ENCODE assay signal across 23 cellular contexts in genomic region chr3:154776549-154777230, GRCh38.
DNase-seq lines count a peak whose midpoint lies in the region; ATAC-seq lines count a peak whose summit lies in the region.
"Had no signal": no experiment of that assay in that cellular context is flagged by ENCODE, and none has a peak within 500 bp of the region (broad histone marks: within the 10 kb centered on the region; RNA-seq: fewer than 3 reads in every experiment).

No MANE protein-coding gene starts in this region.

- ATAC-seq in GM18520 (IDR thresholded peaks at IDR 0.05; ENCODE audit: unreplicated experiment) (no peak), GM19035 (IDR thresholded peaks at IDR 0.05; ENCODE audit: unreplicated experiment) (no peak)
- ATAC-seq: activated naive CD8-positive, alpha-beta T cell treated with anti-CD3 and anti-CD28 coated beads, Interleukin-2, amount 50 U/mL, for 24 hours; left colon; stimulated activated naive B cell treated with anti-CD40 and anti-IgM and Interleukin-4, amounts not matched to agents 10 μg/mL and 1 μg/mL and 100 μg/mL, for 72 hours had no signal

- peak in 2 of 3 experiments; percentile 36 to 62 for DNase-seq in NCI-H1417 (lab: John Stamatoyannopoulos, UW)
- DNase-seq in NCI-H1417 treated with DMSO at 0.1 percent for 48 hours (lab: John Stamatoyannopoulos, UW): no peak
- DNase-seq in OCI-M1 (lab: John Stamatoyannopoulos, UW): peak; percentile 9
- DNase-seq in iris pigment epithelial cell (ENCODE audit: low read depth): peak; percentile 47
- no peak for DNase-seq in activated effector memory CD4-positive, alpha-beta T cell treated with Interleukin-2 at 50 U/mL for 16 hours
- no peak for DNase-seq in DMS53 treated with DMSO at 0.1 percent for 48 hours (lab: John Stamatoyannopoulos, UW; ENCODE audit: unreplicated experiment)
- DNase-seq: activated CD4-positive, alpha-beta T cell treated with anti-CD3 and anti-CD28 coated beads, Interleukin-2, amount 10 ng/mL, durations not matched to agents 24 days and 14 days; activated naive CD8-positive, alpha-beta T cell treated with anti-CD3 and anti-CD28 coated beads, Interleukin-2, amount 50 U/mL, for 24 hours; activated T-cell treated with anti-CD3 and anti-CD28 coated beads, Interleukin-2, amount 50 U/mL, for 1 hour; Calu3; central memory CD4-positive, alpha-beta T cell; dermis blood vessel endothelial cell; esophagus squamous epithelium; foreskin melanocyte; KG1; left colon; MM.1S; NCI-H1436; NCI-H510A treated with DMSO at 0.1 percent for 48 hours; NK-92 treated with Interleukin-12 subunit alpha and Interleukin-12 subunit beta, amount 100 ng/mL, for 24 hours; stimulated activated naive B cell treated with anti-CD40 and anti-IgM and Interleukin-4, amounts not matched to agents 10 μg/mL and 1 μg/mL and 100 μg/mL, for 72 hours had no signal

Comparison
In these comparisons a context has a peak if more than half of its experiments do, and no peak if none do; other contexts are left out.
1. DNase-seq: peak in NCI-H1417 (2 of 3), OCI-M1 (single experiment) and iris pigment epithelial cell (single experiment); none in NCI-H1417 treated with DMSO at 0.1 percent for 48 hours (single experiment), activated effector memory CD4-positive, alpha-beta T cell treated with Interleukin-2 at 50 U/mL for 16 hours (single experiment) and DMS53 treated with DMSO at 0.1 percent for 48 hours (single experiment).